Comparison of ENCODE assay signal across 19 cellular contexts in the genomic region with DNA sequence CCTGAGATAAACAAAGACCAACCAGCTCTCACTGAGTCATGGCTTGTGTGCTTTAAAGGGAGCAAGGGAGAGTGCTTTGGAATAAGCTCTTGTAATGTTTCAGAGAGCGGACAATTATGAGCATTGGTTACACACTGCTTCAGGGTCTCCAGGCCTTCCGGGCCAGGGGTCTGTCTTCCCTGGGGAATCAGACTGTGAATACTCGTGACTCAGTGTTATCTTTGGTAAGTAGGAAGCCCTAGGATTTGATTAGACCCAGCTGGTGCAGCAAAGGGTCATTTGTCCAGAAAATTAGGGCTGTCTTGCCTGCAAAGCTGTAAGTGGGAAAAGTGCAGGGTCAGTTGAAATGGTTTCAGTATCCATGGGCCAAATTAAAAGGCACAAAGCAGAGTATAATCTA.
DNase-seq lines count a peak whose midpoint lies in the region; ATAC-seq, FAIRE-seq and TF ChIP-seq lines count a peak whose summit lies in the region.
"Had no signal": no experiment of that assay in that cellular context is flagged by ENCODE, and none has a peak within 500 bp of the region (broad histone marks: within the 10 kb centered on the region; RNA-seq: fewer than 3 reads in every experiment).

No MANE protein-coding gene starts in this region.

- no peak overlapping the region for H3K4me3 Mint-ChIP-seq in nephron progenitor cell
- H3K4me3 Mint-ChIP-seq: CD4-positive, alpha-beta T cell; GM23338 had no signal

- H3K9ac ChIP-seq in kidney (ENCODE audit: low read length in 2 of 2): no peak overlapping the region

- peaks cover 4% of the 10 kb centered on the region for H3K9me3 Mint-ChIP-seq in nephron progenitor cell

- H3K27ac ChIP-seq in right atrium auricular region (no peak overlapping the region), kidney (ENCODE audit: low read depth in 2 of 2, low read length in 2 of 2) (no peak overlapping the region)
- H3K27ac ChIP-seq: C4-2B had no signal

- no peaks in the 10 kb centered on the region for H3K36me3 ChIP-seq in right atrium auricular region
- no peaks in the 10 kb centered on the region for H3K36me3 ChIP-seq in kidney (ENCODE audit: control insufficient read depth in 1 of 2, insufficient read depth in 2 of 2, low read length in 2 of 2)
- H3K36me3 ChIP-seq in MG63: no peaks in the 10 kb centered on the region

- peaks cover 11% of the 10 kb centered on the region for H3K27me3 Mint-ChIP-seq in nephron progenitor cell (ENCODE audit: low read depth, poor library complexity)
- H3K27me3 Mint-ChIP-seq: CD4-positive, alpha-beta T cell had no signal

- TF ChIP-seq CTCF in right atrium auricular region (IDR thresholded peaks at IDR 0.05) (no peak), kidney (IDR thresholded peaks at IDR 0.05; ENCODE audit: borderline replicate concordance, extremely low read depth, insufficient read depth) (no peak), nephron progenitor cell (IDR thresholded peaks at IDR 0.05) (no peak)

- H3K4me1 Mint-ChIP-seq in nephron progenitor cell: peaks cover 16% of the 10 kb centered on the region
- H3K4me1 Mint-ChIP-seq: GM23338 had no signal

- no peaks in the 10 kb centered on the region for H3K36me3 Mint-ChIP-seq in nephron progenitor cell (ENCODE audit: low read depth)

- peak overlapping the region; percentile 18 for H3K27ac Mint-ChIP-seq in nephron progenitor cell
- H3K27ac Mint-ChIP-seq: CD4-positive, alpha-beta T cell; GM23338 had no signal

- H3K4me1 ChIP-seq in right atrium auricular region (no peaks in the 10 kb centered on the region), kidney (ENCODE audit: control insufficient read depth in 1 of 2, insufficient read depth in 1 of 2, low read depth in 1 of 2, low read length in 2 of 2) (no peaks in the 10 kb centered on the region)
- H3K4me1 ChIP-seq: Caco-2 had no signal

- H3K4me3 ChIP-seq in right atrium auricular region (no peak overlapping the region), kidney (ENCODE audit: low read length in 2 of 2) (no peak overlapping the region), MG63 (no peak overlapping the region)
- H3K4me3 ChIP-seq: GM23338 had no signal

- FAIRE-seq in kidney (lab: Jason Lieb, UNC): no peak
- FAIRE-seq: A204.1, D721Med, G401.6, GM12891, H54 had no signal

- H3K9me3 ChIP-seq in right atrium auricular region: no peaks in the 10 kb centered on the region
- H3K9me3 ChIP-seq in kidney (ENCODE audit: control insufficient read depth in 1 of 2, low read length in 2 of 2): peaks cover 0 to 2% of the 10 kb centered on the region in 2 donors
- H3K9me3 ChIP-seq in MG63: no peaks in the 10 kb centered on the region
- H3K9me3 ChIP-seq: Caco-2 had no signal

- intact Hi-C loops in left ventricle myocardium superior (cut with micrococcal nuclease): no loop called here
- intact Hi-C loops in kidney (cut with DNase I): no loop called here

- no peak for ATAC-seq in left ventricle myocardium superior
- ATAC-seq: GM23338 had no signal

- H3K27me3 ChIP-seq in right atrium auricular region: no peaks in the 10 kb centered on the region
- no peaks in the 10 kb centered on the region for H3K27me3 ChIP-seq in MG63

- DNase-seq in left ventricle myocardium superior: peak; percentile 27
- DNase-seq in right atrium auricular region (ENCODE audit: low spot score): no peak
- DNase-seq in kidney: peak; percentile 92
- DNase-seq in nephron progenitor cell: no peak
- DNase-seq in activated CD4-positive, CD25-positive, alpha-beta regulatory T cell (lab: John Stamatoyannopoulos, UW): no peak
- DNase-seq in activated effector memory CD4-positive, alpha-beta T cell treated with anti-CD3 and anti-CD28 coated beads, Interleukin-2, amount 50 U/mL, for 16 hours: no peak
- no peak for DNase-seq in MG63
- DNase-seq: ACHN; AML-193; Caco-2; CD4-positive, alpha-beta T cell; HCEC 1CT had no signal

Comparison
In these comparisons a context has a peak if more than half of its experiments do, and no peak if none do; other contexts are left out.
1. DNase-seq: peak in left ventricle myocardium superior (single experiment) and kidney (single experiment); none in right atrium auricular region (single experiment), nephron progenitor cell (single experiment), activated CD4-positive, CD25-positive, alpha-beta regulatory T cell (0 of 4), activated effector memory CD4-positive, alpha-beta T cell treated with anti-CD3 and anti-CD28 coated beads, Interleukin-2, amount 50 U/mL, for 16 hours (single experiment) and MG63 (single experiment).